In genomic region chr22:50276143-50276542, GRCh38 we compare ENCODE assay signal across 1 cellular context.
A peak's percentile ranks its signal among the peaks of the same experiment; 100 is the strongest.
TF ChIP-seq lines count a peak whose summit lies in the region.

No MANE protein-coding gene starts in this region.

TF ChIP-seq in GM12878, 131 proteins besides CTCF, POLR2A, EP300 and RAD21:
- no peak for TF ChIP-seq TCF12 (IDR thresholded peaks at IDR 0.05; ENCODE audit: low read depth, low read length)
- TF ChIP-seq, protein P1, sequence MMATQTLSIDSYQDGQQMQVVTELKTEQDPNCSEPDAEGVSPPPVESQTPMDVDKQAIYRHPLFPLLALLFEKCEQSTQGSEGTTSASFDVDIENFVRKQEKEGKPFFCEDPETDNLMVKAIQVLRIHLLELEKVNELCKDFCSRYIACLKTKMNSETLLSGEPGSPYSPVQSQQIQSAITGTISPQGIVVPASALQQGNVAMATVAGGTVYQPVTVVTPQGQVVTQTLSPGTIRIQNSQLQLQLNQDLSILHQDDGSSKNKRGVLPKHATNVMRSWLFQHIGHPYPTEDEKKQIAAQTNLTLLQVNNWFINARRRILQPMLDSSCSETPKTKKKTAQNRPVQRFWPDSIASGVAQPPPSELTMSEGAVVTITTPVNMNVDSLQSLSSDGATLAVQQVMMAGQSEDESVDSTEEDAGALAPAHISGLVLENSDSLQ (IDR thresholded peaks at IDR 0.05): peak; percentile 18; the same call in 1 of the 2 replicates
- TF ChIP-seq ATF2 (IDR thresholded peaks at IDR 0.05; ENCODE audit: low read length): no peak
- TF ChIP-seq RUNX3 (IDR thresholded peaks at IDR 0.05; ENCODE audit: low read length): peak; percentile 59
- TF ChIP-seq SMARCA5 (IDR thresholded peaks at IDR 0.05): 0 out of 2 replicates have a peak, but pooled peaks have one; percentile 50
- TF ChIP-seq RBBP5 (conservative IDR thresholded peaks at IDR 0.05): no peak
- peak; percentile 37; the same call in 1 of the 2 replicates for TF ChIP-seq SMC3 (IDR thresholded peaks at IDR 0.05; ENCODE audit: borderline replicate concordance, low read length)
- no peak for TF ChIP-seq SP1 (IDR thresholded peaks at IDR 0.05; ENCODE audit: low read depth, low read length)
- no peak for TF ChIP-seq JUNB (IDR thresholded peaks at IDR 0.05)
- TF ChIP-seq YY1 (IDR thresholded peaks at IDR 0.05; ENCODE audit: low read depth, low read length): 0 out of 2 replicates have a peak, but pooled peaks have one; percentile 48
- TF ChIP-seq CREB1 (IDR thresholded peaks at IDR 0.05; ENCODE audit: low read depth): no peak
- no peak for TF ChIP-seq E4F1 (IDR thresholded peaks at IDR 0.05; ENCODE audit: borderline replicate concordance, partially characterized antibody)
- no peak for TF ChIP-seq HDAC2 (IDR thresholded peaks at IDR 0.05)
- TF ChIP-seq SREBF1 (IDR thresholded peaks at IDR 0.05; ENCODE audit: low read length): no peak
- no peak for TF ChIP-seq SMAD1 (IDR thresholded peaks at IDR 0.05; ENCODE audit: low read depth, partially characterized antibody)
- no peak for TF ChIP-seq NR2C1 (IDR thresholded peaks at IDR 0.05)
- no peak for TF ChIP-seq CHD2 (IDR thresholded peaks at IDR 0.05; ENCODE audit: borderline replicate concordance, low read depth, low read length)
- TF ChIP-seq ETV6 (conservative IDR thresholded peaks at IDR 0.05 in 1 of 2, IDR thresholded peaks at IDR 0.05 in 1 of 2; ENCODE audit: borderline replicate concordance in 1 of 2, low read depth in 1 of 2): no peak
- no peak for TF ChIP-seq SIX5 (IDR thresholded peaks at IDR 0.05; ENCODE audit: low read depth, low read length, severe bottlenecking)
- no peak for TF ChIP-seq ZNF217 (IDR thresholded peaks at IDR 0.05)
- TF ChIP-seq SMAD5 (IDR thresholded peaks at IDR 0.05; ENCODE audit: low read depth): no peak
- TF ChIP-seq PML (IDR thresholded peaks at IDR 0.05; ENCODE audit: low read length): no peak
- 0 out of 2 replicates have a peak, but pooled peaks have one; percentile 44 for TF ChIP-seq GATAD2B (conservative IDR thresholded peaks at IDR 0.05; ENCODE audit: low read depth)
- TF ChIP-seq REST (IDR thresholded peaks at IDR 0.05; ENCODE audit: low read depth, low read length): no peak
- TF ChIP-seq MEF2A (IDR thresholded peaks at IDR 0.05; ENCODE audit: insufficient read depth, low read depth, low read length): 0 out of 2 replicates have a peak, but pooled peaks have one; percentile 14
- TF ChIP-seq RB1 (IDR thresholded peaks at IDR 0.05; ENCODE audit: borderline replicate concordance): no peak
- TF ChIP-seq TARDBP (IDR thresholded peaks at IDR 0.05; ENCODE audit: borderline replicate concordance): no peak
- 0 out of 3 replicates have a peak, but pooled peaks of 1 of the 2 experiments have one; percentile 30 for TF ChIP-seq EGR1 (IDR thresholded peaks at IDR 0.05; ENCODE audit: borderline replicate concordance in 1 of 2, low read depth in 2 of 2, low read length in 2 of 2)
- TF ChIP-seq ESRRA (IDR thresholded peaks at IDR 0.05; ENCODE audit: low read length): no peak
- peak in 1 of 2 experiments; percentile 8; a peak in 1 of 4 replicates for TF ChIP-seq BHLHE40 (IDR thresholded peaks at IDR 0.05; ENCODE audit: borderline replicate concordance in 1 of 2, low read depth in 2 of 2, low read length in 1 of 2)
